Comparison of ENCODE assay signal across 8 cellular contexts in the genomic region with DNA sequence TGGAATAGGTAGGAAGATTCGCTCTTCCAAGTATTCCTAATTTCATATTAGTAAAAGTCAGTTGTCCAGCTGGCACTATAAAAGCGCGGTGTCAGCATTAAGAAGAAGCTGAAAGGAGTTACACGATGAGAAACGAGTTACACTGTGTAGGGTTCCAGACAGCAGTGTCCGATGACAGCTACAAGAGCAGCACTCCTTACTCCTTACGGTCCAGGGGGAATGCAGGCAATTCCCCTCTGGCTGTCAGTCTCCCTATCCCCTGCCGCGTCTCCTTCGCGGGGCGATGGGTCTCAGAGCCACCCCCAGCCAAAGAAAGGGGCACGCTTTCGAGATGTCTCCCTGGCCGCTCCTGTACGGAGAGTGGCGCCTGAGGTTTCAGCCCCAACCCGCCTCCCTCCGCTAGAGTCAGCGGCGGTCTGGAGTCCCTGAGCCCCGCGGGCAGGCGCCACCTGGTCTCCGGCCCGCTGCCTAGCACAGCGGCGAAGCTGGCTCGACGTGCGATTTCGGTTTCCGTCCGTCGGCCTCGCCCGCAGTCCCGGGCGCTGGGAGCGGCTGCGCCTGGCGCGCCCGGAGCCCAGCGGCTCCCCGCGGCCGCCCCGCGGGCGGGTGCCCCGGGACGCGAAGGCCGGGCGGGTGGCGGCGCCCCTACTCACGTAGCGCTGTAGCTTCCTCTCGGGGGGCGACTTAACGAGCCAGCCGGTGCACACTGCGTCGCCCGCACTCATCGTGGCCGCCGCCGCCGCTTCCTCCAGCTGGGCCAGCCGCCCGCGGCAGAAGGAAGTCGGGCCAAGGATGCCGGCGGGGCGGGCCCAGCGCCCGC. TPM values are rescaled to one million over a fixed set of nuclear protein-coding genes. Genes with fewer than 3 reads are reported as not detected.
DNase-seq lines count a peak whose midpoint lies in the region; ATAC-seq and TF ChIP-seq lines count a peak whose summit lies in the region.

GAB3 (minus strand) TSS at position 777 of the 820 bp plus-strand sequence; CDS start at position 725, 52 bp downstream.

- no peaks in the 10 kb centered on the region for H3F3A ChIP-seq in neural cell (ENCODE audit: insufficient read depth, low read length, poor library complexity, severe bottlenecking)

- H3K79me2 ChIP-seq in neural cell (replicated peaks; ENCODE audit: insufficient read depth, low read length): no peaks in the 10 kb centered on the region

- DNase-seq in GDM1 (lab: John Stamatoyannopoulos, UW) (peak; percentile 42), NCI-H1105 treated with DMSO at 0.1 percent for 48 hours (lab: John Stamatoyannopoulos, UW) (peak; percentile 59), fibroblast of the aortic adventitia (ENCODE audit: low read depth) (peak; percentile 36)
- DNase-seq in activated T-cell treated with anti-CD3 and anti-CD28 coated beads, Interleukin-2, amount 50 U/mL, for 48 hours: peak; percentile 50 to 60

- ATAC-seq in GM21825 (IDR thresholded peaks at IDR 0.05; ENCODE audit: unreplicated experiment) (peak; percentile 53), HG03097 (IDR thresholded peaks at IDR 0.05; ENCODE audit: low FRiP score, unreplicated experiment) (no peak), HG03469 (IDR thresholded peaks at IDR 0.05; ENCODE audit: unreplicated experiment) (no peak)

- TF ChIP-seq EP300 in neural cell (conservative IDR thresholded peaks at IDR 0.05; ENCODE audit: poor library complexity, severe bottlenecking): no peak

- H3K27ac ChIP-seq in neural cell (ENCODE audit: low read length): no peak within 1 kb of the TSS

- H4K20me1 ChIP-seq in neural cell (ENCODE audit: insufficient read depth): no peaks in the 10 kb centered on the region

- H3K4me2 ChIP-seq in neural cell (ENCODE audit: low read length): no peak within 1 kb of the TSS

- H3K4me3 ChIP-seq in fibroblast of the aortic adventitia (ENCODE audit: low read depth, low read length) (peak within 1 kb of the TSS; percentile 65), neural cell (ENCODE audit: low read length) (peak within 1 kb of the TSS; percentile 35)

- H3K36me3 ChIP-seq in neural cell (ENCODE audit: insufficient read depth, low read length): no peaks in the 10 kb centered on the region

- no peaks in the 10 kb centered on the region for H3K9me3 ChIP-seq in neural cell (ENCODE audit: low read length)

- H3K27me3 ChIP-seq in neural cell (ENCODE audit: insufficient read depth, low read depth, low read length): peaks cover 37% of the 10 kb centered on the region

- no peak within 1 kb of the TSS for H2AFZ ChIP-seq in neural cell (ENCODE audit: low read depth, low read length)

- TF ChIP-seq RAD21 in neural cell (conservative IDR thresholded peaks at IDR 0.05): no peak

- no peaks in the 10 kb centered on the region for H3K9me2 ChIP-seq in neural cell (ENCODE audit: insufficient read depth, low read length)

- H3K9ac ChIP-seq in neural cell (ENCODE audit: low read length): no peak within 1 kb of the TSS

- TF ChIP-seq CTCF in fibroblast of the aortic adventitia (IDR thresholded peaks at IDR 0.05; ENCODE audit: insufficient read depth, low read length) (no peak), neural cell (IDR thresholded peaks at IDR 0.05; ENCODE audit: poor library complexity, severe bottlenecking) (no peak)

TF ChIP-seq in neural cell, 6 proteins besides CTCF, POLR2A, EP300 and RAD21:
- TF ChIP-seq SMC3 (conservative IDR thresholded peaks at IDR 0.05; ENCODE audit: poor library complexity): no peak
- no peak for TF ChIP-seq EZH2 (IDR thresholded peaks at IDR 0.05; ENCODE audit: borderline replicate concordance, insufficient read depth, low read length, poor library complexity, severe bottlenecking)

RNA-seq across cellular contexts. Expression of gene GAB3, which starts in this region (rescaled TPM):
- 1.2 and 4.2 TPM in 2 replicates for total RNA-seq in fibroblast of the aortic adventitia (ENCODE audit: low replicate concordance)
- 0.06 TPM in 1 of 2 replicates, not detected in the other for polyA plus RNA-seq in neural cell
- not detected in 2 replicates for polyA minus RNA-seq in neural cell
